ENCODE assay signal across 8 cellular contexts in the genomic region with DNA sequence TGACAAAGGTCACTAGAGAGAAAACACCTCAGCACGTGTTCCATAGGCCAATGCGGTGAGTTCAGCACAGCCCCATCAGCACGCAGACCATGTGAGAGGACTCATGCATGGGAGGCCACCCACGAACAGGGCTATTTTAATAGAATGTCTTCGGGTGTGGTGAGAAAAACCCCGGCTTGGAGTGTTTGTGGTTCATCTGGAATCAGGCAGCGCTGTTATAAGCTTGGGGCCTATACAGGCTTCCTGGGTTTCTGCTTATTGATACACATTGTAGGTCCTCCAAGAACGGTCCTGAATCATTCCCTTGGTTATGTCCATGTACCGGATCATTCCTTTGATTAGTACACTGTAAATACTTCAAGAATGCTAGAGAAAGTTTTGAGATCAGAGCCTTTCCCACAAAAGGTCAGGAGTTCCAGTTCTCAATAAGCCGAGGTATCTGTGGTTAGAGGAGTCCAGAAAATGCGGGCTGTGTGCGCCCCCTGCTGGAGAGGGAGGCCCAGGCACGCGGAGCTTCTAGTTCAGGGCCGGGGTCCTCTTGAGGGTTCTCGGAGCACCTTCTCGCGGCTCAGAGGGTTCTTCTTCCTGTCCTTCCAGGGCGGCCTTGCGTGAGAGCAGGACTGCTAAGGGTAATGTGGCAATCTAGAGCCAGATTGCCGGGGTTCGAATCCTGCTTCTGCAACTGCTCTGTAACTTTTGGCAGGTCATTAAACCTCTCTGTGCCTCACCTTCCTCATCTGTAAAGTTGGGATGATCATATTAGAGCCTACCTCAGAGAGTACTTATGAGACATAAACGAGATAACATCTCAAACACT. TPM values are rescaled to one million over a fixed set of nuclear protein-coding genes. Genes with fewer than 3 reads are reported as not detected.
DNase-seq lines count a peak whose midpoint lies in the region; ATAC-seq and TF ChIP-seq lines count a peak whose summit lies in the region.

No MANE protein-coding gene starts in this region.

- H3K27ac ChIP-seq in PC-9 (peak overlapping the region; percentile 13; the same call in 1 of the 2 replicates), suprapubic skin (no peak overlapping the region)

- no peak overlapping the region for H2AFZ ChIP-seq in PC-9

- H3K36me3 Mint-ChIP-seq in activated T-helper 1 cell treated with anti-CD3 and anti-CD28 coated beads, Interleukin-12 subunit alpha, Interleukin-12 subunit beta, Interleukin-2, Interleukin-4 antibody, amounts not matched to agents 30 ng/mL and 10 ng/mL and 1 ng/mL, durations not matched to agents 14 hours and 24 hours and 36 hours (ENCODE audit: low read depth), result peaks cover 4% of the 10 kb centered on the region

- POLR2A ChIA-PET in PC-9 (lab: Charles Lee; ENCODE audit: unreplicated experiment), result no interaction called here

- intact Hi-C loops in PC-9 (cut with micrococcal nuclease; ENCODE audit: unreplicated experiment), result loop anchor here (1.0 to 5.0 kb wide), 3 partner anchors 669 to 1129 kb away; no protein-coding TSS in a partner anchor
- intact Hi-C loops in activated T-helper 1 cell treated with anti-CD3 and anti-CD28 coated beads, Interleukin-12 subunit alpha, Interleukin-12 subunit beta, Interleukin-2, Interleukin-4 antibody, amounts not matched to agents 30 ng/mL and 10 ng/mL and 1 ng/mL, durations not matched to agents 14 hours and 24 hours and 36 hours (cut with micrococcal nuclease), result loop anchor here (1.0 to 2.0 kb wide), 7 partner anchors 56 to 928 kb away; no protein-coding TSS in a partner anchor

- no peak for TF ChIP-seq EP300 in suprapubic skin (IDR thresholded peaks at IDR 0.05)

- peak; percentile 1 for DNase-seq in DMS 273 treated with DMSO at 0.1 percent for 48 hours (lab: John Stamatoyannopoulos, UW)
- peak; percentile 58 for DNase-seq in HPDE6-E6E7 (ENCODE audit: extremely low spot score)
- DNase-seq in PC-9, result peak; percentile 74 to 87
- peak; percentile 66 for DNase-seq in activated T-helper 1 cell treated with anti-CD3 and anti-CD28 coated beads, Interleukin-12 subunit alpha, Interleukin-12 subunit beta, Interleukin-2, Interleukin-4 antibody, amounts not matched to agents 30 ng/mL and 10 ng/mL and 1 ng/mL, durations not matched to agents 14 hours and 24 hours and 36 hours (ENCODE audit: low spot score)
- DNase-seq in fibroblast of villous mesenchyme (ENCODE audit: low read depth), result peak; percentile 92
- DNase-seq in nucleus accumbens (lab: John Stamatoyannopoulos, UW), result peak in 50 of 56 donors; percentile 4 to 88 (median 45)
- peak; percentile 88 to 90 for DNase-seq in suprapubic skin (ENCODE audit: low spot score in 2 of 2)

- H3K4me3 ChIP-seq in PC-9 (no peak overlapping the region), fibroblast of villous mesenchyme (ENCODE audit: low read depth, low read length) (no peak overlapping the region), suprapubic skin (no peak overlapping the region)

- BruUV-seq in PC-9 (replicated peaks; lab: Mats Ljungman, UMichigan), result no TSS peak

- CTCF ChIA-PET in PC-9 (lab: Charles Lee), result no interaction called here

- 43% methylated on average over 20 of the region's 23 CpGs for WGBS in suprapubic skin

- TF ChIP-seq CTCF in PC-9 (conservative IDR thresholded peaks at IDR 0.05) (peak; percentile 94), fibroblast of villous mesenchyme (IDR thresholded peaks at IDR 0.05; ENCODE audit: insufficient read depth, low read depth, low read length) (peak; percentile 95), suprapubic skin (IDR thresholded peaks at IDR 0.05) (peak; percentile 90 to 92)

- H3K36me3 ChIP-seq in PC-9 (ENCODE audit: low read depth), result no peaks in the 10 kb centered on the region
- no peaks in the 10 kb centered on the region for H3K36me3 ChIP-seq in suprapubic skin

- H3K27me3 Mint-ChIP-seq in activated T-helper 1 cell treated with anti-CD3 and anti-CD28 coated beads, Interleukin-12 subunit alpha, Interleukin-12 subunit beta, Interleukin-2, Interleukin-4 antibody, amounts not matched to agents 30 ng/mL and 10 ng/mL and 1 ng/mL, durations not matched to agents 14 hours and 24 hours and 36 hours (ENCODE audit: insufficient read depth), result peaks cover 22% of the 10 kb centered on the region

- H3K9me3 Mint-ChIP-seq in activated T-helper 1 cell treated with anti-CD3 and anti-CD28 coated beads, Interleukin-12 subunit alpha, Interleukin-12 subunit beta, Interleukin-2, Interleukin-4 antibody, amounts not matched to agents 30 ng/mL and 10 ng/mL and 1 ng/mL, durations not matched to agents 14 hours and 24 hours and 36 hours, result peaks cover 15% of the 10 kb centered on the region

- no peak for TF ChIP-seq POLR2A in suprapubic skin (IDR thresholded peaks at IDR 0.05)

- no peak overlapping the region for H3K27ac Mint-ChIP-seq in activated T-helper 1 cell treated with anti-CD3 and anti-CD28 coated beads, Interleukin-12 subunit alpha, Interleukin-12 subunit beta, Interleukin-2, Interleukin-4 antibody, amounts not matched to agents 30 ng/mL and 10 ng/mL and 1 ng/mL, durations not matched to agents 14 hours and 24 hours and 36 hours

- H3K9me3 ChIP-seq in PC-9 (ENCODE audit: insufficient read depth, low read depth) (no peaks in the 10 kb centered on the region), suprapubic skin (no peaks in the 10 kb centered on the region)

- peak overlapping the region; percentile 25 for H3K4me2 ChIP-seq in PC-9

- peak; percentile 81 for ATAC-seq in GM21381 (IDR thresholded peaks at IDR 0.05; ENCODE audit: unreplicated experiment)

- peaks cover 16% of the 10 kb centered on the region for H3F3A ChIP-seq in PC-9 (ENCODE audit: insufficient read depth, low read depth)

- H3K4me3 Mint-ChIP-seq in activated T-helper 1 cell treated with anti-CD3 and anti-CD28 coated beads, Interleukin-12 subunit alpha, Interleukin-12 subunit beta, Interleukin-2, Interleukin-4 antibody, amounts not matched to agents 30 ng/mL and 10 ng/mL and 1 ng/mL, durations not matched to agents 14 hours and 24 hours and 36 hours, result no peak overlapping the region

- no peaks in the 10 kb centered on the region for H3K9me2 ChIP-seq in PC-9 (ENCODE audit: insufficient read depth)

- H4K20me1 ChIP-seq in PC-9 (ENCODE audit: insufficient read depth), result no peaks in the 10 kb centered on the region

- peaks cover 35% of the 10 kb centered on the region for H3K4me1 ChIP-seq in PC-9 (replicated peaks; ENCODE audit: insufficient read depth)
- peaks cover 17% of the 10 kb centered on the region for H3K4me1 ChIP-seq in suprapubic skin

- H3K79me2 ChIP-seq in PC-9 (ENCODE audit: low read depth), result no peaks in the 10 kb centered on the region

- no peaks in the 10 kb centered on the region for H3K27me3 ChIP-seq in PC-9 (ENCODE audit: insufficient read depth, low read depth)
- no peaks in the 10 kb centered on the region for H3K27me3 ChIP-seq in suprapubic skin

- peaks cover 22% of the 10 kb centered on the region for H3K4me1 Mint-ChIP-seq in activated T-helper 1 cell treated with anti-CD3 and anti-CD28 coated beads, Interleukin-12 subunit alpha, Interleukin-12 subunit beta, Interleukin-2, Interleukin-4 antibody, amounts not matched to agents 30 ng/mL and 10 ng/mL and 1 ng/mL, durations not matched to agents 14 hours and 24 hours and 36 hours (ENCODE audit: low read depth)

RNA-seq across cellular contexts. Expression of gene TLR10, which starts 51.8 kb away (rescaled TPM):
- not detected in 2 replicates for total RNA-seq in PC-9 (2021)
- total RNA-seq in activated T-helper 1 cell treated with anti-CD3 and anti-CD28 coated beads, Interleukin-12 subunit alpha, Interleukin-12 subunit beta, Interleukin-2, Interleukin-4 antibody, amounts not matched to agents 30 ng/mL and 10 ng/mL and 1 ng/mL, durations not matched to agents 14 hours and 24 hours and 36 hours, result not detected in 2 replicates
- total RNA-seq in fibroblast of villous mesenchyme, result not detected in 2 replicates
- total RNA-seq in suprapubic skin, result under 1 TPM in 2 of 4 donors, not detected in 2; 0.16 to 0.17 TPM

Comparison
In these comparisons a context has a peak if more than half of its experiments do, and no peak if none do; other contexts are left out.
1. DNase-seq: peak in every context shown above with its lines; median percentile 92 in fibroblast of villous mesenchyme; 89 in suprapubic skin; 80 in PC-9; 66 in activated T-helper 1 cell treated with anti-CD3 and anti-CD28 coated beads, Interleukin-12 subunit alpha, Interleukin-12 subunit beta, Interleukin-2, Interleukin-4 antibody, amounts not matched to agents 30 ng/mL and 10 ng/mL and 1 ng/mL, durations not matched to agents 14 hours and 24 hours and 36 hours; 58 in HPDE6-E6E7; 45 in nucleus accumbens; 1 in DMS 273 treated with DMSO at 0.1 percent for 48 hours.